21 cellular contexts compared by ENCODE assay signal in genomic region chr6:50271817-50272216, GRCh38.
DNase-seq lines count a peak whose midpoint lies in the region; ATAC-seq, FAIRE-seq and TF ChIP-seq lines count a peak whose summit lies in the region.
"Had no signal": no experiment of that assay in that cellular context is flagged by ENCODE, and none has a peak within 500 bp of the region (broad histone marks: within the 10 kb centered on the region; RNA-seq: fewer than 3 reads in every experiment).

No MANE protein-coding gene starts in this region.

- H3K4me2 ChIP-seq in mammary epithelial cell (ENCODE audit: insufficient read depth, low read depth, low read length) (no peak overlapping the region), astrocyte (ENCODE audit: low read length) (no peak overlapping the region)
- H3K4me2 ChIP-seq: BLaER1 had no signal

- H3K36me3 Mint-ChIP-seq in astrocyte (ENCODE audit: low read depth, unreplicated experiment), result no peaks in the 10 kb centered on the region
- no peaks in the 10 kb centered on the region for H3K36me3 Mint-ChIP-seq in osteocyte (ENCODE audit: unreplicated experiment)
- H3K36me3 Mint-ChIP-seq: CD4-positive, CD25-positive, alpha-beta regulatory T cell; CD8-positive, alpha-beta T cell had no signal

- no peak overlapping the region for H3K4me3 ChIP-seq in mammary epithelial cell (replicated peaks in 1 of 3; ENCODE audit: insufficient read depth in 1 of 3, low read depth in 2 of 3, low read length in 3 of 3)
- H3K4me3 ChIP-seq in breast epithelium, result no peak overlapping the region
- H3K4me3 ChIP-seq in astrocyte (ENCODE audit: insufficient read depth, low read depth, low read length), result no peak overlapping the region
- H3K4me3 ChIP-seq: BLaER1 had no signal

- no TSS peak for BruUV-seq in mammary epithelial cell (replicated peaks; lab: Mats Ljungman, UMichigan)

- no peak for TF ChIP-seq POLR2A in breast epithelium (IDR thresholded peaks at IDR 0.05)

- no peak for ATAC-seq in GM18870 (IDR thresholded peaks at IDR 0.05; ENCODE audit: unreplicated experiment)
- ATAC-seq: CD8-positive, alpha-beta T cell had no signal

- peak overlapping the region; percentile 12 for H2AFZ ChIP-seq in mammary epithelial cell (ENCODE audit: low read depth, low read length)
- H2AFZ ChIP-seq in astrocyte (ENCODE audit: low read depth, low read length), result no peak overlapping the region

- H3K4me1 Mint-ChIP-seq in astrocyte (ENCODE audit: low read depth, unreplicated experiment), result peaks cover 11% of the 10 kb centered on the region
- H3K4me1 Mint-ChIP-seq in osteocyte (ENCODE audit: unreplicated experiment), result peaks cover 37% of the 10 kb centered on the region
- H3K4me1 Mint-ChIP-seq: B cell; CD4-positive, CD25-positive, alpha-beta regulatory T cell had no signal

- dilution Hi-C loops in mammary epithelial cell (cut with HindIII; ENCODE audit: low sequenced_read_pairs), result no loop called here

- H3K79me2 ChIP-seq in mammary epithelial cell (ENCODE audit: insufficient read depth, low read length) (no peaks in the 10 kb centered on the region), astrocyte (ENCODE audit: insufficient read depth, low read length) (no peaks in the 10 kb centered on the region)

- in situ Hi-C loops in mammary epithelial cell (cut with MboI; ENCODE audit: low sequenced_read_pairs in 2 of 2), result loop anchor here in 1 of 2 donors (25.0 kb wide), 1 partner anchor 315 kb away; no protein-coding TSS in a partner anchor

- no peak for FAIRE-seq in astrocyte (lab: Jason Lieb, UNC)
- FAIRE-seq: A204.1, G401.6, GM12892, GM19239 had no signal

- H3K4me1 ChIP-seq in mammary epithelial cell (ENCODE audit: insufficient read depth, low read length) (peaks cover 29% of the 10 kb centered on the region), breast epithelium (no peaks in the 10 kb centered on the region), astrocyte (ENCODE audit: insufficient read depth, low read length) (no peaks in the 10 kb centered on the region)
- H3K4me1 ChIP-seq: BLaER1, Caco-2 had no signal

- H3K9me3 ChIP-seq in mammary epithelial cell (replicated peaks; ENCODE audit: insufficient read depth, low read length) (no peaks in the 10 kb centered on the region), breast epithelium (no peaks in the 10 kb centered on the region), astrocyte (ENCODE audit: insufficient read depth, low read depth, low read length) (peaks cover 2% of the 10 kb centered on the region)
- H3K9me3 ChIP-seq: BLaER1, Caco-2 had no signal

- DNase-seq in mammary epithelial cell (no peak), breast epithelium (ENCODE audit: low spot score in 2 of 2) (no peak), astrocyte (ENCODE audit: low read depth) (no peak), osteocyte (ENCODE audit: extremely low spot score, unreplicated experiment) (no peak), mucosa of gallbladder (ENCODE audit: low spot score) (no peak)
- DNase-seq: Caco-2; CD4-positive, CD25-positive, alpha-beta regulatory T cell; CD8-positive, alpha-beta T cell; DMS153; DND-41; GOT3; H7 had no signal

- H3K9ac ChIP-seq in mammary epithelial cell (ENCODE audit: insufficient read depth, low read length) (no peak overlapping the region), astrocyte (ENCODE audit: low read length) (no peak overlapping the region)
- H3K9ac ChIP-seq: BLaER1 had no signal

- intact Hi-C loops in mammary epithelial cell (cut with micrococcal nuclease), result no loop called here
- intact Hi-C loops in breast epithelium (cut with DNase I; ENCODE audit: low total_unique reads), result no loop called here

- TF ChIP-seq CTCF in mammary epithelial cell (conservative IDR thresholded peaks at IDR 0.05 in 1 of 2, IDR thresholded peaks at IDR 0.05 in 1 of 2; ENCODE audit: extremely low read depth in 1 of 2, insufficient read depth in 1 of 2, low read depth in 1 of 2, low read length in 2 of 2) (no peak), breast epithelium (IDR thresholded peaks at IDR 0.05) (no peak), astrocyte (IDR thresholded peaks at IDR 0.05; ENCODE audit: insufficient read depth, low read depth, low read length) (no peak), osteocyte (IDR thresholded peaks at IDR 0.05) (no peak)

- CTCF ChIA-PET in mammary epithelial cell (lab: Charles Lee; ENCODE audit: low non-redundant PET), result no interaction called here

- no peaks in the 10 kb centered on the region for H3K27me3 ChIP-seq in mammary epithelial cell (ENCODE audit: insufficient read depth, low read length)
- H3K27me3 ChIP-seq in breast epithelium, result no peaks in the 10 kb centered on the region
- no peaks in the 10 kb centered on the region for H3K27me3 ChIP-seq in astrocyte (ENCODE audit: insufficient read depth, low read length)
- H3K27me3 ChIP-seq: BLaER1 had no signal

- H3K36me3 ChIP-seq in mammary epithelial cell (ENCODE audit: insufficient read depth, low read length), result no peaks in the 10 kb centered on the region
- no peaks in the 10 kb centered on the region for H3K36me3 ChIP-seq in breast epithelium
- no peaks in the 10 kb centered on the region for H3K36me3 ChIP-seq in astrocyte (ENCODE audit: insufficient read depth, low read length)
- H3K36me3 ChIP-seq: BLaER1 had no signal

- H3K27ac Mint-ChIP-seq in astrocyte (ENCODE audit: unreplicated experiment), result peak overlapping the region; percentile 67
- peak overlapping the region; percentile 90 for H3K27ac Mint-ChIP-seq in osteocyte (ENCODE audit: unreplicated experiment)
- H3K27ac Mint-ChIP-seq: B cell; CD4-positive, CD25-positive, alpha-beta regulatory T cell; CD8-positive, alpha-beta T cell had no signal

- H3K27me3 Mint-ChIP-seq in astrocyte (ENCODE audit: low read depth, unreplicated experiment) (no peaks in the 10 kb centered on the region), osteocyte (ENCODE audit: unreplicated experiment) (no peaks in the 10 kb centered on the region)
- H3K27me3 Mint-ChIP-seq: B cell; CD4-positive, CD25-positive, alpha-beta regulatory T cell had no signal

- no peaks in the 10 kb centered on the region for H3K9me3 Mint-ChIP-seq in astrocyte (ENCODE audit: unreplicated experiment)
- H3K9me3 Mint-ChIP-seq in osteocyte (ENCODE audit: unreplicated experiment), result peaks cover 5% of the 10 kb centered on the region

- H3K27ac ChIP-seq in mammary epithelial cell (ENCODE audit: insufficient read depth, low read depth, low read length) (peak overlapping the region; percentile 14), breast epithelium (no peak overlapping the region), astrocyte (ENCODE audit: low read depth, low read length) (no peak overlapping the region)
- H3K27ac ChIP-seq: 22Rv1, BLaER1, C4-2B had no signal

- no peaks in the 10 kb centered on the region for H4K20me1 ChIP-seq in mammary epithelial cell (ENCODE audit: insufficient read depth, low read length)
- no peaks in the 10 kb centered on the region for H4K20me1 ChIP-seq in astrocyte (ENCODE audit: insufficient read depth, low read length)
- H4K20me1 ChIP-seq: BLaER1 had no signal

- H3K4me3 Mint-ChIP-seq in astrocyte (ENCODE audit: unreplicated experiment) (no peak overlapping the region), osteocyte (ENCODE audit: unreplicated experiment) (no peak overlapping the region)
- H3K4me3 Mint-ChIP-seq: B cell; CD4-positive, CD25-positive, alpha-beta regulatory T cell; CD8-positive, alpha-beta T cell had no signal
